8 cellular contexts compared by ENCODE assay signal in the genomic region with DNA sequence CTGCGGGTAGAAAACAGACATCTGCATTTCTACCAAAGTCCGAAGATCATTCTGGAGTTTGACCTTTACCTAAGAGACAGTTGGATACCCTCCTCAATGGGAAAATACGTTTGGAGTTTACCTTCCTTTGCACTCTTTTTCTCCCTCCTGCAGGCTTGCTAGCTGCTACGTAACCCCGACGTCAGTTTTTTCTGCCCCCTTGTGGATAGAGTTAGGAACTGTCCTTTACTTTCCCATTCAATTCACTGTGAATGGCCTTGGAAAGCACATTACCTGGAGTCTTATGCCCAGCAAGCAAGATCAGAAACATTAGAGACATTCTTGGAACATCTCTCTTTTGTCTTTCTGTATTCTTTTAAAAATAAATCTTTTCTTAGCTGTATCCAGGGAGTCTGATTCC.
DNase-seq lines count a peak whose midpoint lies in the region; ATAC-seq and TF ChIP-seq lines count a peak whose summit lies in the region.

No MANE protein-coding gene starts in this region.

- ATAC-seq in HG03097 (IDR thresholded peaks at IDR 0.05; ENCODE audit: low FRiP score, unreplicated experiment) (peak; percentile 79), HG03108 (IDR thresholded peaks at IDR 0.05; ENCODE audit: unreplicated experiment) (no peak)

- DNase-seq in AG09309 (ENCODE audit: low read depth) (no peak), GM13976 (ENCODE audit: low spot score) (peak; percentile 8), SK-N-DZ (ENCODE audit: low spot score) (peak; percentile 24), kidney tubule cell (ENCODE audit: low spot score) (peak; percentile 42), HuH-7.5 (ENCODE audit: low spot score) (no peak)
- DNase-seq in activated effector memory CD4-positive, alpha-beta T cell treated with Interleukin-2 at 50 U/mL for 16 hours = no peak

- H3K4me3 ChIP-seq in AG09309 (ENCODE audit: control insufficient read depth, low read depth, low read length) = no peak overlapping the region

- in situ Hi-C loops in GM13976 (cut with MboI; ENCODE audit: low sequenced_read_pairs, unreplicated experiment) = no loop called here

- TF ChIP-seq CTCF in AG09309 (IDR thresholded peaks at IDR 0.05; ENCODE audit: control insufficient read depth, insufficient read depth, low read depth, low read length, missing control alignments) (peak; percentile 61), GM13976 (IDR thresholded peaks at IDR 0.05; ENCODE audit: borderline replicate concordance, control extremely low read depth, extremely low read depth, insufficient read depth, missing control alignments) (peak; percentile 42)

Comparison
In these comparisons a context has a peak if more than half of its experiments do, and no peak if none do; other contexts are left out.
1. DNase-seq: peak in GM13976 (single experiment), SK-N-DZ (single experiment) and kidney tubule cell (single experiment); none in AG09309 (single experiment), HuH-7.5 (single experiment) and activated effector memory CD4-positive, alpha-beta T cell treated with Interleukin-2 at 50 U/mL for 16 hours (single experiment).